ENCODE assay signal across 16 cellular contexts in the genomic region with DNA sequence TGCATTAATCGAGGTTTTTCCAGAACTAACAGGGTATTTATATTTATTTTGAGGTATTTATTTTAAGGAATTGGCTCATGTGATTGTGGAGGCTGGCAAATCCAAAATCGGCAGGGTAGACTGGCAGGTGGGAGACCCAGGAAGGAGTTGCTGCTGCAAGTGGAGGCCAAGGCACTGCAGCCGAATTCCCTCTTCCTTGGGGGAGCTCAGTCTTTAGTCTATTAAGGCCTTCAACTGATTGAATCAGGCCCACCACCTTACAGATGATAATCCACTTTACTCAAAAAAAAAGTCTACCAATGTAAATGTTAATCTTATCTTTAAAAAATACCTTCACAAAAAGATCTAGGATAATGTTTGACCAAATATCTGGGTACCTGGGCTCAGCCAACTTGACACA. TPM values are rescaled to one million over a fixed set of nuclear protein-coding genes. Genes with fewer than 3 reads are reported as not detected.
A peak's percentile ranks its signal among the peaks of the same experiment; 100 is the strongest.
DNase-seq lines count a peak whose midpoint lies in the region; ATAC-seq and TF ChIP-seq lines count a peak whose summit lies in the region.
"Had no signal": no experiment of that assay in that cellular context is flagged by ENCODE, and none has a peak within 500 bp of the region (broad histone marks: within the 10 kb centered on the region; RNA-seq: fewer than 3 reads in every experiment).

No MANE protein-coding gene starts in this region.

- H3K4me1 ChIP-seq in effector memory CD4-positive, alpha-beta T cell (ENCODE audit: control insufficient read depth, insufficient read depth, low read length, poor library complexity, severe bottlenecking) = peaks cover 17% of the 10 kb centered on the region
- H3K4me1 ChIP-seq in upper lobe of left lung = peaks cover 8 to 24% (median 14%) of the 10 kb centered on the region in 4 donors

- no peak overlapping the region for H3K4me3 ChIP-seq in effector memory CD4-positive, alpha-beta T cell (ENCODE audit: insufficient read depth, low read depth, low read length, poor library complexity, severe bottlenecking)
- no peak overlapping the region for H3K4me3 ChIP-seq in upper lobe of left lung
- H3K4me3 ChIP-seq: cardiac muscle cell had no signal

- no peaks in the 10 kb centered on the region for H3K9me3 ChIP-seq in T-helper 17 cell (ENCODE audit: control insufficient read depth, low read length, poor library complexity, severe bottlenecking)
- H3K9me3 ChIP-seq in effector memory CD4-positive, alpha-beta T cell (ENCODE audit: control insufficient read depth, low read length) = no peaks in the 10 kb centered on the region
- no peaks in the 10 kb centered on the region for H3K9me3 ChIP-seq in upper lobe of left lung

- H3K9me3 Mint-ChIP-seq in activated naive CD4-positive, alpha-beta T cell treated with anti-CD3 and anti-CD28 coated beads, Interleukin-2, amount 50 U/mL, for 24 hours = no peaks in the 10 kb centered on the region

- no peak for TF ChIP-seq CTCF in upper lobe of left lung (IDR thresholded peaks at IDR 0.05)

- H3K27ac ChIP-seq in effector memory CD4-positive, alpha-beta T cell (ENCODE audit: insufficient read depth, low read length, poor library complexity, severe bottlenecking) = peak overlapping the region; percentile 78
- peak overlapping the region; percentile 85 to 95 (median 88) for H3K27ac ChIP-seq in upper lobe of left lung
- H3K27ac ChIP-seq: cardiac muscle cell, WERI-Rb-1 had no signal

- 72 to 73% methylated on average over 3 of the region's 3 CpGs for WGBS in upper lobe of left lung, 2 donors

- no peaks in the 10 kb centered on the region for H3K36me3 ChIP-seq in effector memory CD4-positive, alpha-beta T cell (ENCODE audit: control insufficient read depth, insufficient read depth, low read length)
- no peaks in the 10 kb centered on the region for H3K36me3 ChIP-seq in upper lobe of left lung
- H3K36me3 ChIP-seq: cardiac muscle cell, WERI-Rb-1 had no signal

- peaks cover 39% of the 10 kb centered on the region for H3K4me1 Mint-ChIP-seq in activated naive CD4-positive, alpha-beta T cell treated with anti-CD3 and anti-CD28 coated beads, Interleukin-2, amount 50 U/mL, for 24 hours
- H3K4me1 Mint-ChIP-seq in T-helper 17 cell = peaks cover 39% of the 10 kb centered on the region

- no peaks in the 10 kb centered on the region for H3K27me3 ChIP-seq in effector memory CD4-positive, alpha-beta T cell (replicated peaks; ENCODE audit: control insufficient read depth, insufficient read depth, low read length, poor library complexity, severe bottlenecking)
- no peaks in the 10 kb centered on the region for H3K27me3 ChIP-seq in upper lobe of left lung
- H3K27me3 ChIP-seq: cardiac muscle cell had no signal

- no peak for DNase-seq in activated naive CD4-positive, alpha-beta T cell treated with Interleukin-2 at 50 U/mL for 16 hours
- DNase-seq in T-helper 17 cell (no peak), upper lobe of left lung (no peak), NCI-H146 (lab: John Stamatoyannopoulos, UW) (no peak), DMS79 (lab: John Stamatoyannopoulos, UW) (no peak)
- no peak for DNase-seq in effector memory CD4-positive, alpha-beta T cell
- DNase-seq: DMS79 treated with DMSO at 0.1 percent for 48 hours; HCEC 1CT; midbrain; NCI-H187 treated with DMSO at 0.1 percent for 48 hours; NCI-H510A; stimulated activated naive CD8-positive, alpha-beta T cell treated with anti-CD3 and anti-CD28 coated beads, Interleukin-15, Interleukin-2, amounts not matched to agents 100 U/mL and 50 U/mL, for 24 hours; WERI-Rb-1 had no signal

- no peak overlapping the region for H3K4me3 Mint-ChIP-seq in activated naive CD4-positive, alpha-beta T cell treated with anti-CD3 and anti-CD28 coated beads, Interleukin-2, amount 50 U/mL, for 24 hours
- no peak overlapping the region for H3K4me3 Mint-ChIP-seq in T-helper 17 cell

- H3K27ac Mint-ChIP-seq in activated naive CD4-positive, alpha-beta T cell treated with anti-CD3 and anti-CD28 coated beads, Interleukin-2, amount 50 U/mL, for 24 hours = peak overlapping the region; percentile 8
- peak overlapping the region; percentile 96 for H3K27ac Mint-ChIP-seq in T-helper 17 cell

- no peak for TF ChIP-seq POLR2A in upper lobe of left lung (IDR thresholded peaks at IDR 0.05)

- H3K27me3 Mint-ChIP-seq in activated naive CD4-positive, alpha-beta T cell treated with anti-CD3 and anti-CD28 coated beads, Interleukin-2, amount 50 U/mL, for 24 hours = no peaks in the 10 kb centered on the region
- H3K27me3 Mint-ChIP-seq in T-helper 17 cell = no peaks in the 10 kb centered on the region

- ATAC-seq in T-helper 17 cell = no peak
- no peak for ATAC-seq in upper lobe of left lung (ENCODE audit: low FRiP score in 2 of 2)
- ATAC-seq in GM21423 (IDR thresholded peaks at IDR 0.05; ENCODE audit: unreplicated experiment) = no peak
- ATAC-seq: stimulated activated naive CD8-positive, alpha-beta T cell treated with anti-CD3 and anti-CD28 coated beads, Interleukin-15, Interleukin-2, amounts not matched to agents 100 U/mL and 50 U/mL, for 24 hours had no signal

- TF ChIP-seq EP300 in upper lobe of left lung (IDR thresholded peaks at IDR 0.05) = no peak

- H3K36me3 Mint-ChIP-seq in activated naive CD4-positive, alpha-beta T cell treated with anti-CD3 and anti-CD28 coated beads, Interleukin-2, amount 50 U/mL, for 24 hours = peaks cover 4% of the 10 kb centered on the region
- no peaks in the 10 kb centered on the region for H3K36me3 Mint-ChIP-seq in T-helper 17 cell (ENCODE audit: low read depth)

RNA-seq across cellular contexts. Expression of gene OAS2, which starts 1.2 kb away (rescaled TPM):
- total RNA-seq in T-helper 17 cell (10 to 100 TPM; 35.4 to 45.3 TPM), upper lobe of left lung (10 to 100 TPM; 17.2 to 59.7 (median 20.1) TPM)
- total RNA-seq: cardiac muscle cell had no signal

RNA-seq across cellular contexts. Expression of gene OAS3, which starts 38.9 kb away (rescaled TPM):
- total RNA-seq in T-helper 17 cell (10 to 100 TPM; 26.6 to 28.6 TPM), upper lobe of left lung (10 to 100 TPM; 15.3 to 61.9 (median 28.8) TPM)
